ENCODE assay signal across 12 cellular contexts in the genomic region with DNA sequence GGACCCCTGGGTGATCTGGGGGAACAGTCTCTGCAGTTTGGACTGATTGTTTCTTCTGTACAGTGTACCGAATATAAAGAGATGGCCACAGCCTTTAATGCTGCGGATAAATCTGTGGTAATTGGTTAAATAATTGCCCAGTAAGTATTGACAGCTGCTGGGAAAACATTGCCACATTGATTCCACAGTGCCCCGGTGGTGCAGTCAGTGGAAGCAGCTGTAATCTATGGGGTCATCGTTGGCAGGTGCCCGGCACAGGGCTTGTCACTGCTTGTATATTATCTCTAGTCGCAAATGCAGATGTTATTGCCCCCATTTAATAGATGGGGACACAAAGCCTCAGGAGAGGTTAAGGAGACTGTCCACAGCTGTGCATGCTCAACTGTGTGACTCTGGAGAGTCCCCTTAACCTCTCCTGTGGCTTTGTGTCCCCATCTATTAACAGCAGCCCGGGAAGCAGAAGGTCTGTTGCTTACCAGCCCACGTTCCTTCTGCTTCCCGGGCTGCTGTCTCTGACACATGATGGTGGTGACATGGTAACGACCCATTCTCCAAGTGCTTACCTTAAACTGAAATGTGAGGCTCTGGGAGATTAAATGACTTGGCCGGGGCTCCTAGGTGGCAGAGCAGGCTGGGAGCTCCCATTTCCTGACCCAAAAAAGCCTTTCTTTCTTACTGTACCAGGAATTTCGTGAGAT.
DNase-seq lines count a peak whose midpoint lies in the region; ATAC-seq and TF ChIP-seq lines count a peak whose summit lies in the region.
"Had no signal": no experiment of that assay in that cellular context is flagged by ENCODE, and none has a peak within 500 bp of the region (broad histone marks: within the 10 kb centered on the region; RNA-seq: fewer than 3 reads in every experiment).

No MANE protein-coding gene starts in this region.

- no peak overlapping the region for H2AFZ ChIP-seq in neural progenitor cell (replicated peaks)

- peaks cover 34% of the 10 kb centered on the region for H4K20me1 ChIP-seq in neural progenitor cell (ENCODE audit: low read depth)

- H3K4me3 Mint-ChIP-seq in T-helper 2 cell treated with Interferon-gamma antibody and Interleukin-4, amounts not matched to agents 5 μg/mL and 100 μg/mL, for 36 hours = no peak overlapping the region
- no peak overlapping the region for H3K4me3 Mint-ChIP-seq in neural progenitor cell

- H3K9me3 ChIP-seq in KOPT-K1 (ENCODE audit: insufficient read depth, low read length, poor library complexity, severe bottlenecking) = no peaks in the 10 kb centered on the region
- no peaks in the 10 kb centered on the region for H3K9me3 ChIP-seq in neural progenitor cell (ENCODE audit: low read depth)
- no peaks in the 10 kb centered on the region for H3K9me3 ChIP-seq in adrenal gland (replicated peaks in 1 of 3)

- H3K9ac ChIP-seq in neural progenitor cell = no peak overlapping the region
- H3K9ac ChIP-seq: KMS-11 had no signal

- intact Hi-C loops in adrenal gland (cut with DNase I) = no loop called here

- peaks cover 41% of the 10 kb centered on the region for H3K4me1 Mint-ChIP-seq in T-helper 2 cell treated with Interferon-gamma antibody and Interleukin-4, amounts not matched to agents 5 μg/mL and 100 μg/mL, for 36 hours (ENCODE audit: low read depth)
- H3K4me1 Mint-ChIP-seq in neural progenitor cell = peaks cover 5% of the 10 kb centered on the region

- H3K4me1 ChIP-seq in neural progenitor cell (peaks cover 14% of the 10 kb centered on the region), adrenal gland (replicated peaks in 1 of 2) (peaks cover 0 to 16% of the 10 kb centered on the region in 2 donors)

- WGBS in adrenal gland, 4 donors = 76 to 84% (median 80%) methylated on average over 12 of the region's 12 CpGs

- no peaks in the 10 kb centered on the region for H3K9me3 Mint-ChIP-seq in T-helper 2 cell treated with Interferon-gamma antibody and Interleukin-4, amounts not matched to agents 5 μg/mL and 100 μg/mL, for 36 hours
- peaks cover 0 to 14% of the 10 kb centered on the region in 2 donors for H3K9me3 Mint-ChIP-seq in activated naive CD4-positive, alpha-beta T cell treated with anti-CD3 and anti-CD28 coated beads, Interleukin-2, amount 50 U/mL, for 72 hours
- H3K9me3 Mint-ChIP-seq in neural progenitor cell = peaks cover 3% of the 10 kb centered on the region

- peaks cover 50% of the 10 kb centered on the region for H3K36me3 Mint-ChIP-seq in T-helper 2 cell treated with Interferon-gamma antibody and Interleukin-4, amounts not matched to agents 5 μg/mL and 100 μg/mL, for 36 hours (ENCODE audit: low read depth)
- H3K36me3 Mint-ChIP-seq in activated naive CD4-positive, alpha-beta T cell treated with anti-CD3 and anti-CD28 coated beads, Interleukin-2, amount 50 U/mL, for 72 hours = peaks cover 35 to 78% of the 10 kb centered on the region in 2 donors
- peaks cover 37% of the 10 kb centered on the region for H3K36me3 Mint-ChIP-seq in neural progenitor cell

- H3F3A ChIP-seq in neural progenitor cell (ENCODE audit: low read depth) = no peaks in the 10 kb centered on the region

- H3K27me3 ChIP-seq in neural progenitor cell = no peaks in the 10 kb centered on the region
- H3K27me3 ChIP-seq in adrenal gland = no peaks in the 10 kb centered on the region
- H3K27me3 ChIP-seq: cardiac muscle cell had no signal

- peak in 1 of 2 donors; percentile 24 for ATAC-seq in activated naive CD4-positive, alpha-beta T cell treated with anti-CD3 and anti-CD28 coated beads, Interleukin-2, amount 50 U/mL, for 72 hours

- H3K36me3 ChIP-seq in KOPT-K1 (ENCODE audit: insufficient read depth, low read length) (peaks cover 44% of the 10 kb centered on the region), neural progenitor cell (no peaks in the 10 kb centered on the region), adrenal gland (replicated peaks in 1 of 2) (no peaks in the 10 kb centered on the region)
- H3K36me3 ChIP-seq: cardiac muscle cell had no signal

- peaks cover 42% of the 10 kb centered on the region for H3K79me2 ChIP-seq in neural progenitor cell (ENCODE audit: low read depth)

- peak overlapping the region; percentile 34 for H3K27ac Mint-ChIP-seq in T-helper 2 cell treated with Interferon-gamma antibody and Interleukin-4, amounts not matched to agents 5 μg/mL and 100 μg/mL, for 36 hours
- peak overlapping the region; percentile 40 to 86 for H3K27ac Mint-ChIP-seq in activated naive CD4-positive, alpha-beta T cell treated with anti-CD3 and anti-CD28 coated beads, Interleukin-2, amount 50 U/mL, for 72 hours
- peak overlapping the region; percentile 33 for H3K27ac Mint-ChIP-seq in neural progenitor cell

- H3K27me3 Mint-ChIP-seq in T-helper 2 cell treated with Interferon-gamma antibody and Interleukin-4, amounts not matched to agents 5 μg/mL and 100 μg/mL, for 36 hours (ENCODE audit: low read depth) = no peaks in the 10 kb centered on the region
- no peaks in the 10 kb centered on the region for H3K27me3 Mint-ChIP-seq in neural progenitor cell (ENCODE audit: insufficient read depth, low read depth)

- H3K27ac ChIP-seq in KOPT-K1 (ENCODE audit: low read depth, low read length, poor library complexity, severe bottlenecking) = peak overlapping the region; percentile 37
- peak overlapping the region; percentile 34 for H3K27ac ChIP-seq in neural progenitor cell
- no peak overlapping the region for H3K27ac ChIP-seq in adrenal gland
- H3K27ac ChIP-seq: cardiac muscle cell, KMS-11 had no signal

- TF ChIP-seq POLR2A in adrenal gland (IDR thresholded peaks at IDR 0.05) = no peak

- H3K4me3 ChIP-seq in neural progenitor cell (no peak overlapping the region), adrenal gland (no peak overlapping the region)
- H3K4me3 ChIP-seq: cardiac muscle cell had no signal

- H3K4me2 ChIP-seq in neural progenitor cell = peak overlapping the region; percentile 38
- H3K4me2 ChIP-seq: KMS-11 had no signal

- DNase-seq in T-helper 2 cell treated with Interferon-gamma antibody and Interleukin-4, amounts not matched to agents 5 μg/mL and 100 μg/mL, for 36 hours (ENCODE audit: low spot score) = peak; percentile 2
- DNase-seq in T-helper 2 cell = no peak
- no peak for DNase-seq in activated naive CD4-positive, alpha-beta T cell treated with anti-CD3 and anti-CD28 coated beads, Interleukin-2, amount 50 U/mL, for 72 hours (ENCODE audit: low spot score in 2 of 2)
- DNase-seq in neural progenitor cell (ENCODE audit: low spot score) = no peak
- DNase-seq in CD1c-positive myeloid dendritic cell (ENCODE audit: extremely low spot score) = no peak
- DNase-seq in C1 segment of cervical spinal cord (lab: John Stamatoyannopoulos, UW) = no peak
- no peak for DNase-seq in adrenal gland
- DNase-seq: erythroblast, GDM1 had no signal

- TF ChIP-seq CTCF in neural progenitor cell (IDR thresholded peaks at IDR 0.05) (no peak), adrenal gland (IDR thresholded peaks at IDR 0.05) (no peak)

Comparison
In these comparisons a context has a peak if more than half of its experiments do, and no peak if none do; other contexts are left out.
1. H3K27ac ChIP-seq: peak in KOPT-K1 (single experiment) and neural progenitor cell (single experiment); none in adrenal gland (0 of 5).
2. Peak in every context shown above with its lines, with median percentiles within 50 percentile points of each other: H3K27ac Mint-ChIP-seq.